ENCODE assay signal across 26 cellular contexts in the genomic region with DNA sequence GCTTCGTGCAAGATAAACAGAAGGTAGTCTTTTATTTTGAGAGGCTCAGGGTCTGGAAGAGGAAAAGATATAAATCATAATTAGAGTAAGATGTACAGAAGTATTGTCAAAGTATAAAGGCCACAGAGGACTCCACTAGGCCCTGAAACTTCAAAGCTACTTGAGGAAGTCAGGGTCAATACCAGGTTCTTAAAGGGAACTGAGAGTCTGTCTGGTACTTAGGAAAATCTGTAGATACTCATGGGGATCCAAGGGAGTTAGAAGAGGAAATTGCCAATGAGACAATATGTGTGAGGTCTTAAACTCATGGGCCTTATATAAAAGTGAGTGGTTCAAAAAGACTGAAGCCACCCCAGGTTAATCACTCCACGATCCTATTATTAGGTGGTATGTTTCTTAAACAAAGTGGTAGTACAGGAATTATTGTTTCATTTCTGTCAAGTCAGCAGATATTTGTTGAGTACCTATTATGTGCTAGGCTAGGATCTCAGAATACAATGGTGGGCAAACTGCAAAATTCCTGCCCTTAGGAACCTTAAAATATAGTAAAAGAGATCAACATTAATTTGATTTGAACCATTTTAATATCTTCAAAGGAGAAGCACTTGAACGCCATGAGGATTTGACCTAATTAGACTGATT.
"Had no signal": no experiment of that assay in that cellular context is flagged by ENCODE, and none has a peak within 500 bp of the region (broad histone marks: within the 10 kb centered on the region; RNA-seq: fewer than 3 reads in every experiment).

No MANE protein-coding gene starts in this region.

- ATAC-seq: activated CD4-positive, alpha-beta T cell treated with anti-CD3 and anti-CD28 coated beads for 36 hours; activated naive CD4-positive, alpha-beta T cell treated with anti-CD3 and anti-CD28 coated beads, Interleukin-2, amount 50 U/mL, for 72 hours; activated T-cell treated with anti-CD3 and anti-CD28 coated beads, Interleukin-2, amount 50 U/mL, for 72 hours; body of pancreas; gastrocnemius medialis; left cardiac atrium; left ventricle myocardium superior; sciatic nerve; stimulated activated naive CD8-positive, alpha-beta T cell treated with anti-CD3 and anti-CD28 coated beads, Interleukin-15, amount 100 ng/mL, for 72 hours; upper lobe of right lung had no signal

- H3K9me3 ChIP-seq: body of pancreas, gastrocnemius medialis, ovary, thyroid gland, upper lobe of right lung had no signal

- H3K4me1 Mint-ChIP-seq: activated CD4-positive, alpha-beta T cell treated with anti-CD3 and anti-CD28 coated beads for 36 hours; stimulated activated naive CD8-positive, alpha-beta T cell treated with anti-CD3 and anti-CD28 coated beads, Interleukin-15, amount 100 ng/mL, for 72 hours had no signal

- H3K36me3 Mint-ChIP-seq: activated naive CD4-positive, alpha-beta T cell treated with anti-CD3 and anti-CD28 coated beads, Interleukin-2, amount 50 U/mL, for 72 hours; naive B cell had no signal

- H3K4me3 Mint-ChIP-seq: activated CD4-positive, alpha-beta T cell treated with anti-CD3 and anti-CD28 coated beads for 36 hours; activated T-cell treated with anti-CD3 and anti-CD28 coated beads, Interleukin-2, amount 50 U/mL, for 72 hours; stimulated activated naive CD8-positive, alpha-beta T cell treated with anti-CD3 and anti-CD28 coated beads, Interleukin-15, amount 100 ng/mL, for 72 hours; T-helper 2 cell treated with Interferon-gamma antibody and Interleukin-4, amounts not matched to agents 5 μg/mL and 100 μg/mL, for 36 hours had no signal

- H3K27me3 ChIP-seq: body of pancreas, gastrocnemius medialis, ovary, thyroid gland, upper lobe of right lung had no signal

- H3K27ac Mint-ChIP-seq: activated CD4-positive, alpha-beta T cell treated with anti-CD3 and anti-CD28 coated beads for 36 hours; activated naive CD4-positive, alpha-beta T cell treated with anti-CD3 and anti-CD28 coated beads, Interleukin-2, amount 50 U/mL, for 72 hours; activated T-cell treated with anti-CD3 and anti-CD28 coated beads, Interleukin-2, amount 50 U/mL, for 72 hours; progenitor cell of endocrine pancreas; stimulated activated naive CD8-positive, alpha-beta T cell treated with anti-CD3 and anti-CD28 coated beads, Interleukin-15, amount 100 ng/mL, for 72 hours; T-helper 2 cell treated with Interferon-gamma antibody and Interleukin-4, amounts not matched to agents 5 μg/mL and 100 μg/mL, for 36 hours had no signal

- H3K36me3 ChIP-seq: gastrocnemius medialis, ovary, thyroid gland, upper lobe of right lung had no signal

- H3K27ac ChIP-seq: body of pancreas, gastrocnemius medialis, ovary, skin epidermis, thyroid gland, upper lobe of right lung had no signal

- DNase-seq: activated CD4-positive, alpha-beta T cell treated with anti-CD3 and anti-CD28 coated beads for 36 hours; activated CD4-positive, CD25-positive, alpha-beta regulatory T cell; activated naive CD4-positive, alpha-beta T cell; activated T-cell treated with anti-CD3 and anti-CD28 coated beads for 4 hours; activated T-cell treated with anti-CD3 and anti-CD28 coated beads, Interleukin-2, amount 50 U/mL, for 72 hours; aorta; body of pancreas; effector CD8-positive, alpha-beta T cell; gastrocnemius medialis; glutamatergic neuron; islet precursor cell; left cardiac atrium; left ventricle myocardium superior; naive B cell; ovary; stimulated activated CD4-positive, alpha-beta T cell treated with anti-CD3 and anti-CD28 coated beads, Interleukin-12 subunit alpha, Interleukin-12 subunit beta, amount 100 ng/mL, for 4 hours; stimulated activated CD4-positive, alpha-beta T cell treated with anti-CD3 and anti-CD28 coated beads, Interleukin-4, amount 100 ng/mL, for 1 hour; stimulated activated naive CD8-positive, alpha-beta T cell treated with anti-CD3 and anti-CD28 coated beads, Interleukin-15, amount 100 ng/mL, for 72 hours; substantia nigra; thyroid gland; upper lobe of right lung had no signal

- H3K27me3 Mint-ChIP-seq: activated CD4-positive, alpha-beta T cell treated with anti-CD3 and anti-CD28 coated beads for 36 hours; progenitor cell of endocrine pancreas; stimulated activated naive CD8-positive, alpha-beta T cell treated with anti-CD3 and anti-CD28 coated beads, Interleukin-15, amount 100 ng/mL, for 72 hours had no signal

- H3K4me3 ChIP-seq: body of pancreas, gastrocnemius medialis, ovary, skin epidermis, thyroid gland, upper lobe of right lung had no signal

- H3K4me1 ChIP-seq: body of pancreas, gastrocnemius medialis, thyroid gland, upper lobe of right lung had no signal
